In genomic region chr12:132163911-132164288, GRCh38 we compare ENCODE assay signal across 12 cellular contexts. TPM values are rescaled to one million over a fixed set of nuclear protein-coding genes. Genes with fewer than 3 reads are reported as not detected.
DNase-seq lines count a peak whose midpoint lies in the region; ATAC-seq and TF ChIP-seq lines count a peak whose summit lies in the region.
"Had no signal": no experiment of that assay in that cellular context is flagged by ENCODE, and none has a peak within 500 bp of the region (broad histone marks: within the 10 kb centered on the region; RNA-seq: fewer than 3 reads in every experiment).

No MANE protein-coding gene starts in this region.

- H3K27me3 ChIP-seq in BE2C (peaks cover 40% of the 10 kb centered on the region), WERI-Rb-1 (ENCODE audit: insufficient read depth, low read depth, severe bottlenecking) (no peaks in the 10 kb centered on the region), gastrocnemius medialis (peaks cover 24 to 36% (median 27%) of the 10 kb centered on the region in 3 donors)
- H3K27me3 ChIP-seq: ascending aorta had no signal

- no peaks in the 10 kb centered on the region for H3K4me1 Mint-ChIP-seq in mesothelial cell of epicardium

- no peaks in the 10 kb centered on the region for H3K9me3 Mint-ChIP-seq in mesothelial cell of epicardium

- H3K27ac ChIP-seq in WERI-Rb-1 (no peak overlapping the region), gastrocnemius medialis (no peak overlapping the region)
- H3K27ac ChIP-seq: ascending aorta had no signal

- TF ChIP-seq CTCF in BE2C (IDR thresholded peaks at IDR 0.05; ENCODE audit: low read depth, low read length): peak; percentile 38
- peak; percentile 41 for TF ChIP-seq CTCF in GM12873 (IDR thresholded peaks at IDR 0.05; ENCODE audit: insufficient read depth, low read depth, low read length, missing control alignments)
- TF ChIP-seq CTCF in WERI-Rb-1 (IDR thresholded peaks at IDR 0.05; ENCODE audit: low read depth, low read length): peak; percentile 52
- TF ChIP-seq CTCF in mesothelial cell of epicardium (IDR thresholded peaks at IDR 0.05; ENCODE audit: unreplicated experiment): peak; percentile 74
- no peak for TF ChIP-seq CTCF in gastrocnemius medialis (IDR thresholded peaks at IDR 0.05 in 4 of 5, conservative IDR thresholded peaks at IDR 0.05 in 1 of 5)

- in situ Hi-C loops in gastrocnemius medialis (cut with MboI; ENCODE audit: low sequenced_read_pairs in 4 of 4): no loop called here

- no peaks in the 10 kb centered on the region for H3K36me3 Mint-ChIP-seq in mesothelial cell of epicardium

- H3K4me1 ChIP-seq in BE2C (no peaks in the 10 kb centered on the region), gastrocnemius medialis (no peaks in the 10 kb centered on the region)

- H3K4me3 ChIP-seq in BE2C (ENCODE audit: low read depth, low read length): no peak overlapping the region
- no peak overlapping the region for H3K4me3 ChIP-seq in WERI-Rb-1 (ENCODE audit: low read depth, low read length)
- no peak overlapping the region for H3K4me3 ChIP-seq in gastrocnemius medialis
- H3K4me3 ChIP-seq: ascending aorta had no signal

- ATAC-seq in HG02571 (IDR thresholded peaks at IDR 0.05; ENCODE audit: unreplicated experiment): no peak
- no peak for ATAC-seq in gastrocnemius medialis

- no peak for TF ChIP-seq POLR2A in gastrocnemius medialis (IDR thresholded peaks at IDR 0.05)

- DNase-seq in BE2C (no peak), WERI-Rb-1 (peak; percentile 36), mesothelial cell of epicardium (ENCODE audit: low spot score in 2 of 2, unreplicated experiment in 2 of 2) (no peak), GF-D8 (lab: John Stamatoyannopoulos, UW) (no peak), gastrocnemius medialis (no peak)
- DNase-seq: activated CD8-positive, alpha-beta memory T cell treated with anti-CD3 and anti-CD28 coated beads, Interleukin-2, amount 50 U/mL, for 4 hours; NCI-H1417 treated with DMSO at 0.1 percent for 48 hours; nephron progenitor cell; stimulated activated CD4-positive, alpha-beta T cell treated with anti-CD3 and anti-CD28 coated beads, Interleukin-15, amount 100 ng/mL, for 24 hours had no signal

- H3K27me3 Mint-ChIP-seq in mesothelial cell of epicardium (ENCODE audit: low read depth): peaks cover 27% of the 10 kb centered on the region

- H3K36me3 ChIP-seq in BE2C: no peaks in the 10 kb centered on the region
- no peaks in the 10 kb centered on the region for H3K36me3 ChIP-seq in WERI-Rb-1
- H3K36me3 ChIP-seq in gastrocnemius medialis: no peaks in the 10 kb centered on the region
- H3K36me3 ChIP-seq: ascending aorta had no signal

- H3K9me3 ChIP-seq in BE2C (no peaks in the 10 kb centered on the region), WERI-Rb-1 (ENCODE audit: severe bottlenecking) (no peaks in the 10 kb centered on the region), gastrocnemius medialis (no peaks in the 10 kb centered on the region)
- H3K9me3 ChIP-seq: ascending aorta had no signal

- H3K27ac Mint-ChIP-seq in mesothelial cell of epicardium: no peak overlapping the region
- H3K27ac Mint-ChIP-seq: nephron progenitor cell had no signal

- intact Hi-C loops in gastrocnemius medialis (cut with DNase I; ENCODE audit: low total_unique reads): no loop called here

- H3K4me3 Mint-ChIP-seq in mesothelial cell of epicardium: no peak overlapping the region
- H3K4me3 Mint-ChIP-seq: nephron progenitor cell had no signal

RNA-seq across cellular contexts. Expression of gene NOC4L, which starts 19.6 kb away (rescaled TPM):
- 158 TPM for polyA plus RNA-seq in BE2C (2012; ENCODE audit: insufficient read depth, insufficient read length, low read depth)
- total RNA-seq in mesothelial cell of epicardium (24.3 to 27.4 TPM (median 25.1 TPM) in 3 replicates), gastrocnemius medialis (10 to 100 TPM; 11.1 to 24.0 (median 21.2) TPM)

RNA-seq across cellular contexts. Expression of gene DDX51, which starts 19.8 kb away (rescaled TPM):
- polyA plus RNA-seq in BE2C (2012; ENCODE audit: insufficient read depth, insufficient read length, low read depth): 118 TPM
- total RNA-seq in mesothelial cell of epicardium: 31.4 to 34.0 TPM (median 32.5 TPM) in 3 replicates
- 1 to 10 TPM; 5.8 to 7.8 (median 6.5) TPM for total RNA-seq in gastrocnemius medialis

Comparison
In these comparisons a context has a peak if more than half of its experiments do, and no peak if none do; other contexts are left out.
1. CTCF ChIP-seq: peak in BE2C (single experiment), GM12873 (single experiment), WERI-Rb-1 (single experiment) and mesothelial cell of epicardium (single experiment); none in gastrocnemius medialis (0 of 5).